In the genomic region with DNA sequence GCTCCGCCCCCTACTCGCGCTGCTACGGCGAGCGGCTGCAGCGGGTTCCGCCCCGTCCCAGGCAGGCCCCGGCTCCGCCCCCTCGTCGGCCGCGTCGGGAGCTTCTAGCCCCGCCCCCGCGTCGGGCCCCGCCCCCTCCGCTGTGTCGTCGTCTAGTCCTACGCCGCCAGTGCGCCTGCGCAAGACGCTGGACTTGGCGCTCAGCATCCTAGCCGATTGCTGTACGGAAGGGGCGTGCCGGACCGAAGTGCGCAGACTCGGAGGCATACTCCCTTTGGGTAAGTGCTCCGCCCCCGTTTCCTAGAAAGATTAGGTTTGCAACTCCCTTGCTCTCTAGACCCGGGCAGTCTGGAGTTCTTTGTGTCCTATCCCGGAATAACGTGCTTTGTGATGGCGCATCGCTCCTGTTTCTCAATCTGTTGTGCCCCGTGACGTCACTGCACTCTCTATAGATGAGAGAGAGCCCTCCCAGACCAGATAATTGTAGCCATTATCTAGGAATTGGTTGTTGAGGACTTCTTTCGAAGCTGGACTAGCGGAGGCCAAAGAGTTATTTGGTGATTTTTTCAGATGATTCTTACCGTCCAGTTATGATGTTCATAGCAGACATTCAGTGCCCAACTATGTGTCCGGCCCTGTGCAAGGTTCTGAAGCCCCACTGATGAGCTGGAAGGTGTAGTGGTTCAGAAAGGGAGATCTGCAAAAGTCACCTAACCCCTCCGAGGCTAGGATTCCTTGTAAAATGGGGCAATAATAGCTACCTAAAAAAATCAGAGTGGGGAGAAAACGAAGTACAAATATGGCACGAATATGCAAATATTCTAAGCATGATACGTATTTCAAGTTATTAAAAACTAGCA, we compare ENCODE assay signal across 8 cellular contexts. TPM values are rescaled to one million over a fixed set of nuclear protein-coding genes. Genes with fewer than 3 reads are reported as not detected.
DNase-seq lines count a peak whose midpoint lies in the region; ATAC-seq and TF ChIP-seq lines count a peak whose summit lies in the region.

No MANE protein-coding gene starts in this region.

- H3K9me3 ChIP-seq in AG04450 (ENCODE audit: control insufficient read depth, insufficient read depth, low read length) (no peaks in the 10 kb centered on the region; the same call in 1 of the 2 replicates), spleen (no peaks in the 10 kb centered on the region)

- H3K27ac ChIP-seq in AG04450 (ENCODE audit: low read depth, low read length) = peak overlapping the region; percentile 99
- peak overlapping the region; percentile 97 to 100 (median 99) for H3K27ac ChIP-seq in spleen

- WGBS in spleen, 5 donors = 4 to 7% (median 5%) methylated on average over 33 to 54 of the region's 54 CpGs

- POLR2A ChIA-PET in AG04450 (lab: Yijun Ruan, JAX) = interaction anchor here (0.6 to 4.2 kb wide), 13 partner anchors 9 to 386 kb away, joined by 3 to 44 read pairs (median 8); partner anchors contain the start of genes FUS, PYCARD, RUSF1 and TGFB1I1

- TF ChIP-seq CTCF in AG04450 (IDR thresholded peaks at IDR 0.05; ENCODE audit: low read depth, low read length) (no peak), spleen (IDR thresholded peaks at IDR 0.05 in 8 of 11, conservative IDR thresholded peaks at IDR 0.05 in 3 of 11) (peak in 2 of 11 experiments; percentile 7 to 12)

- peak; percentile 75 for ATAC-seq in GM18909 (IDR thresholded peaks at IDR 0.05; ENCODE audit: poor library complexity, unreplicated experiment)
- ATAC-seq in HG03175 (IDR thresholded peaks at IDR 0.05; ENCODE audit: unreplicated experiment) = peak; percentile 69

- H3K4me1 ChIP-seq in spleen = peaks cover 28 to 60% (median 46%) of the 10 kb centered on the region in 6 donors

- intact Hi-C loops in spleen (cut with DNase I; ENCODE audit: low total_unique reads) = no loop called here

- peak; percentile 99 for DNase-seq in AG04450 (ENCODE audit: low read depth, low spot score)
- DNase-seq in NCI-H226 = peak; percentile 97
- peak; percentile 99 to 100 (median 100) for DNase-seq in activated CD4-positive, CD25-positive, alpha-beta regulatory T cell (lab: John Stamatoyannopoulos, UW)
- peak; percentile 99 for DNase-seq in central memory CD4-positive, alpha-beta T cell
- DNase-seq in inferior parietal cortex (ENCODE audit: extremely low spot score) = peak; percentile 100
- peak; percentile 100 for DNase-seq in spleen

- H3K36me3 ChIP-seq in spleen = peaks cover 4 to 49% (median 30%) of the 10 kb centered on the region in 6 donors

- H3K27me3 ChIP-seq in AG04450 (ENCODE audit: control insufficient read depth, insufficient read depth, low read length) (no peaks in the 10 kb centered on the region), spleen (replicated peaks in 1 of 7) (no peaks in the 10 kb centered on the region)

- peak overlapping the region; percentile 87 for H3K4me3 ChIP-seq in AG04450 (ENCODE audit: low read depth, low read length)
- H3K4me3 ChIP-seq in spleen = peak overlapping the region; percentile 60 to 93 (median 73)

- CTCF ChIA-PET in AG04450 (lab: Charles Lee) = interaction anchor here (0.6 to 4.9 kb wide), 28 partner anchors 8 to 506 kb away, joined by 3 to 49 read pairs (median 4); partner anchors contain the start of genes SLC5A2, TGFB1I1, ZNF646 and ZNF668

- TF ChIP-seq POLR2A in spleen (IDR thresholded peaks at IDR 0.05) = peak in 1 of 3 donors; percentile 26

RNA-seq across cellular contexts. Expression of gene ARMC5, which starts 0.7 kb away (rescaled TPM):
- polyA plus RNA-seq in AG04450 (2011; rRNA removed) (2.9 and 4.2 TPM in 2 replicates), spleen (10 to 100 TPM in 2 of 3 donors, 1 to 10 TPM in 1; 8.8 to 23.5 (median 16.2) TPM)
- 3.4 and 3.9 TPM in 2 replicates for polyA minus RNA-seq in AG04450 (2011; rRNA and poly(A)+ RNA removed)
- 10 to 100 TPM in 6 of 7 donors, 1 to 10 TPM in 1; 9.2 to 13.9 (median 11.7) TPM for total RNA-seq in spleen

RNA-seq across cellular contexts. Expression of gene TGFB1I1, which starts 12.0 kb away (rescaled TPM):
- 42.4 and 63.4 TPM in 2 replicates for polyA plus RNA-seq in AG04450 (2011; rRNA removed)
- 65.9 and 76.4 TPM in 2 replicates for polyA minus RNA-seq in AG04450 (2011; rRNA and poly(A)+ RNA removed)
- 10 to 100 TPM; 17.6 to 69.0 (median 36.4) TPM for total RNA-seq in spleen
- polyA plus RNA-seq in spleen = 10 to 100 TPM; 10.7 to 23.6 (median 13.5) TPM

RNA-seq across cellular contexts. Expression of gene ZNF843, which starts 17.4 kb away (rescaled TPM):
- polyA plus RNA-seq in AG04450 (2011; rRNA removed) (0.63 and 0.67 TPM in 2 replicates), spleen (under 1 TPM; 0.10 to 0.15 (median 0.12) TPM)
- polyA minus RNA-seq in AG04450 (2011; rRNA and poly(A)+ RNA removed) = 0.70 and 1.3 TPM in 2 replicates
- total RNA-seq in spleen = 1 to 10 TPM in 2 of 7 donors, under 1 TPM in 5; 0.52 to 1.7 (median 0.69) TPM

RNA-seq across cellular contexts. Expression of gene SLC5A2, which starts 23.0 kb away (rescaled TPM):
- not detected in 2 replicates for polyA plus RNA-seq in AG04450 (2011; rRNA removed)
- polyA minus RNA-seq in AG04450 (2011; rRNA and poly(A)+ RNA removed) = 0.18 TPM in 1 of 2 replicates, not detected in the other
- total RNA-seq in spleen = 1 to 10 TPM in 1 of 7 donors, under 1 TPM in 3, not detected in 3; 0.17 to 1.2 (median 0.53) TPM
- 1 to 10 TPM; 1.3 to 2.3 (median 1.7) TPM for polyA plus RNA-seq in spleen

RNA-seq across cellular contexts. Expression of gene COX6A2, which starts 31.8 kb away (rescaled TPM):
- polyA plus RNA-seq in AG04450 (2011; rRNA removed) = not detected in 2 replicates
- not detected in 2 replicates for polyA minus RNA-seq in AG04450 (2011; rRNA and poly(A)+ RNA removed)
- not detected for total RNA-seq in spleen
- polyA plus RNA-seq in spleen = under 1 TPM in 2 of 3 donors, not detected in 1; 0.79 to 0.80 TPM

Comparison
In these comparisons a context has a peak if more than half of its experiments do, and no peak if none do; other contexts are left out.
1. Peak in every context shown above with its lines: DNase-seq, ATAC-seq, H3K4me3 ChIP-seq and H3K27ac ChIP-seq.